Comparison of ENCODE assay signal across 22 cellular contexts in the genomic region with DNA sequence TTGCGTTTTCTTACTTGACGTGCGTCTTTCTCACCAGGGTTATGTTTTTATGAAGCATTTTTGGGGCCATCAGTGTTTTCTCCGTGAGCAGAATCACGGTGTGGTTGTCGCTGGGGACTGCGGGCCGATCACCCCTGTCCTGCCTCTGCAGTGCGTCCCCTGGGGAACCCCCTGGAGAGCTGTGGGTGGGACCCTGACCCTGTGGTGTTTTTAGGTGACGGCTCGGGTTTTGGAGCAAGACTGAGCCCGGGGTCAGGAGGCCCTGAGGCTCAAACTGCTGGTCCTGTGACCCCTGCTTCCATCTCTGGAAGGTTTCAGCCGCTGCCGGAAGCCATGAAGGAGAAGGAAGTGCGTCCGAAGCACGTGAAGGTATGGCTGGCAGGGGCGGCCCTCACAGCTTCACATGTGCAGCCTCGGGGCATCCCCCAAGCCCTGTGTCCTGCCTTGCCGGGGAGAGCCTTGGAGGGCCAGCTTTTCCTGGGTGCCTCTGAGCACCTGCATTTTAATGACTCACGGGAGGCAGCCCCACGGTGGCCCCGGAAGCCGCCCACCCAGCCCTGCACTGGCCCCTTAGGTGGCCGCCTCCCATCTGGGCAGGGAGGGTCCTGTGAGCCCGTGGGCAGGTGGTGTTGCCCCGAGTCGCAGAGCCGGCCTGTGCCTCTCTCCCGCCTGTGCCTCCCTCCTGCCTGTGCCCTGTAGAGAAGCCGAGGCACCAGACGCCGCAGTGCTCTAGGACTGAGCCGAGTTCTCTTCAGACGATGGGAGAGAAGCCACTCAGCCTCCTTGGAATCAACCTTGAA.
"Had no signal": no experiment of that assay in that cellular context is flagged by ENCODE, and none has a peak within 500 bp of the region (broad histone marks: within the 10 kb centered on the region; RNA-seq: fewer than 3 reads in every experiment).

No MANE protein-coding gene starts in this region.

- H3K4me3 ChIP-seq: adrenal gland, body of pancreas, gastrocnemius medialis, heart right ventricle, lower lobe of right lung, right lobe of liver, spleen had no signal

- H3K4me3 Mint-ChIP-seq: activated CD4-positive, alpha-beta memory T cell treated with anti-CD3 and anti-CD28 coated beads, Interleukin-2, amount 10 ng/mL, durations not matched to agents 7 days and 5 days; activated naive CD4-positive, alpha-beta T cell treated with anti-CD3 and anti-CD28 coated beads for 36 hours; activated T-helper 1 cell treated with anti-CD3 and anti-CD28 coated beads, Interleukin-12 subunit alpha, Interleukin-12 subunit beta, Interleukin-2, Interleukin-4 antibody, amounts not matched to agents 30 ng/mL and 10 ng/mL and 1 ng/mL, durations not matched to agents 14 hours and 24 hours and 36 hours; central memory CD8-positive, alpha-beta T cell; mesothelial cell of epicardium; stimulated activated memory B cell treated with anti-CD40 and anti-IgM and Interleukin-4, amounts not matched to agents 10 μg/mL and 1 μg/mL and 100 μg/mL, for 72 hours; type B pancreatic cell had no signal

- H3K27ac ChIP-seq: adrenal gland, body of pancreas, epithelial cell of prostate, heart right ventricle, lower lobe of right lung, neutrophil, right lobe of liver, spleen had no signal

- H3K9me3 ChIP-seq: adrenal gland, body of pancreas, gastrocnemius medialis, heart right ventricle, lower lobe of right lung, neutrophil, right lobe of liver, spleen had no signal

- H3K27ac Mint-ChIP-seq: activated CD4-positive, alpha-beta memory T cell treated with anti-CD3 and anti-CD28 coated beads, Interleukin-2, amount 10 ng/mL, durations not matched to agents 7 days and 5 days; activated naive CD4-positive, alpha-beta T cell treated with anti-CD3 and anti-CD28 coated beads for 36 hours; activated T-helper 1 cell treated with anti-CD3 and anti-CD28 coated beads, Interleukin-12 subunit alpha, Interleukin-12 subunit beta, Interleukin-2, Interleukin-4 antibody, amounts not matched to agents 30 ng/mL and 10 ng/mL and 1 ng/mL, durations not matched to agents 14 hours and 24 hours and 36 hours; mesothelial cell of epicardium; stimulated activated memory B cell treated with anti-CD40 and anti-IgM and Interleukin-4, amounts not matched to agents 10 μg/mL and 1 μg/mL and 100 μg/mL, for 72 hours; type B pancreatic cell had no signal

- H3K27me3 Mint-ChIP-seq: activated CD4-positive, alpha-beta memory T cell treated with anti-CD3 and anti-CD28 coated beads, Interleukin-2, amount 10 ng/mL, durations not matched to agents 7 days and 5 days; central memory CD8-positive, alpha-beta T cell; stimulated activated memory B cell treated with anti-CD40 and anti-IgM and Interleukin-4, amounts not matched to agents 10 μg/mL and 1 μg/mL and 100 μg/mL, for 72 hours; type B pancreatic cell had no signal

- ATAC-seq: body of pancreas; gastrocnemius medialis; lower lobe of right lung; right lobe of liver; stimulated activated memory B cell treated with anti-CD40 and anti-IgM and Interleukin-4, amounts not matched to agents 10 μg/mL and 1 μg/mL and 100 μg/mL, for 72 hours had no signal

- H3K4me1 ChIP-seq: adrenal gland, body of pancreas, gastrocnemius medialis, heart right ventricle, lower lobe of right lung, right lobe of liver had no signal

- DNase-seq: activated CD4-positive, alpha-beta memory T cell treated with anti-CD3 and anti-CD28 coated beads, Interleukin-2, amount 10 ng/mL, durations not matched to agents 7 days and 5 days; activated CD4-positive, alpha-beta T cell treated with anti-CD3 and anti-CD28 coated beads for 1 hour; activated CD8-positive, alpha-beta memory T cell treated with anti-CD3 and anti-CD28 coated beads, Interleukin-2, amount 50 U/mL, for 48 hours; activated naive CD4-positive, alpha-beta T cell treated with anti-CD3 and anti-CD28 coated beads for 36 hours; body of pancreas; effector memory CD4-positive, alpha-beta T cell; gastrocnemius medialis; heart right ventricle; spleen; stimulated activated CD4-positive, alpha-beta T cell treated with anti-CD3 and anti-CD28 coated beads, Interleukin-1b, Interleukin-23, amount 100 ng/mL, for 48 hours; substantia nigra; T-helper 9 cell had no signal

- H3K9me3 Mint-ChIP-seq: activated CD4-positive, alpha-beta memory T cell treated with anti-CD3 and anti-CD28 coated beads, Interleukin-2, amount 10 ng/mL, durations not matched to agents 7 days and 5 days; activated naive CD4-positive, alpha-beta T cell treated with anti-CD3 and anti-CD28 coated beads for 36 hours; activated T-helper 1 cell treated with anti-CD3 and anti-CD28 coated beads, Interleukin-12 subunit alpha, Interleukin-12 subunit beta, Interleukin-2, Interleukin-4 antibody, amounts not matched to agents 30 ng/mL and 10 ng/mL and 1 ng/mL, durations not matched to agents 14 hours and 24 hours and 36 hours; central memory CD8-positive, alpha-beta T cell; mesothelial cell of epicardium; stimulated activated memory B cell treated with anti-CD40 and anti-IgM and Interleukin-4, amounts not matched to agents 10 μg/mL and 1 μg/mL and 100 μg/mL, for 72 hours; type B pancreatic cell had no signal

- H3K4me1 Mint-ChIP-seq: mesothelial cell of epicardium; stimulated activated memory B cell treated with anti-CD40 and anti-IgM and Interleukin-4, amounts not matched to agents 10 μg/mL and 1 μg/mL and 100 μg/mL, for 72 hours had no signal

- H3K27me3 ChIP-seq: adrenal gland, body of pancreas, gastrocnemius medialis, heart right ventricle, neutrophil, right lobe of liver, spleen had no signal
